Comparison of ENCODE assay signal across 12 cellular contexts in the genomic region with DNA sequence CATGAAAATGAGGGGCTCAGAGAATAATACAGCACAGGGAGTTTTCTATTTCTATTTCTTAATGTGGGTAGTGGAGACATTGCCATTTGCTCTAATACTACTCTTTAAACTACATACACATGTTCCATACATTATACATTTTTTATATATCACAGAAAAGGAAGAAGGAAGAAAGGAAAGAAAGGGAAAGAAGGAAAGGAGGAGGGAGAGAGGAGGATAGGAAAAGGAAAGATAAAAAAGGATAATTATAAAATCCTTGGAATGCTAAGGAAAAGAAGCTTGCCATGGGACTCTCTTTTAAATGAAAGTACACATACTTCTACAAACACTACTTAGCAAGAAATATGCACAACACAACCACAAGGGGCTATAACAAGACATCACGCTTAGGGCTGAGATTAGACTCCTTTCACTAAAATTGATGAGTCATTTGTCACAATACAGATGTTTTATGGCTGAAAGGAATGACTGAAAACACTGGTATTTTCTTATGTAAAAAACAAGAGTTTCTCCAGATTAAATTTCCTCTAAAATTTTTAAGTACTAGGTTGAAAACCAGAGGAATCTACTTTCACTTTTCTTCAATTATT.
DNase-seq lines count a peak whose midpoint lies in the region; ATAC-seq, FAIRE-seq and TF ChIP-seq lines count a peak whose summit lies in the region.
"Had no signal": no experiment of that assay in that cellular context is flagged by ENCODE, and none has a peak within 500 bp of the region (broad histone marks: within the 10 kb centered on the region; RNA-seq: fewer than 3 reads in every experiment).

No MANE protein-coding gene starts in this region.

- FAIRE-seq in K562 (lab: Jason Lieb, UNC) = peak; percentile 81
- FAIRE-seq: colon, kidney had no signal

- H2AFZ ChIP-seq in K562 (ENCODE audit: low read depth, low read length) = no peak overlapping the region

- no peaks in the 10 kb centered on the region for H3K9me1 ChIP-seq in K562 (ENCODE audit: control insufficient read depth, insufficient read depth, low read length)

- no peak overlapping the region for H3K27ac ChIP-seq in K562 (ENCODE audit: extremely low read depth, low read depth, low read length)

- BruUV-seq in K562 (replicated peaks; lab: Mats Ljungman, UMichigan) = no TSS peak

- 0% methylated on average over 1 of the region's 1 CpG for WGBS in K562 (ENCODE audit: insufficient coverage, low coverage, missing lambda C conversion rate)

- no peaks in the 10 kb centered on the region for H3K4me1 Mint-ChIP-seq in T-cell

- no peak overlapping the region for H3K4me3 ChIP-seq in K562

- no peak overlapping the region for H3K4me3 Mint-ChIP-seq in T-cell
- H3K4me3 Mint-ChIP-seq: stimulated activated memory B cell treated with anti-CD40 and anti-IgM and Interleukin-4, amounts not matched to agents 10 μg/mL and 1 μg/mL and 100 μg/mL, for 72 hours had no signal

- TF ChIP-seq CTCF in K562 (IDR thresholded peaks at IDR 0.05 in 2 of 3, conservative IDR thresholded peaks at IDR 0.05 in 1 of 3; ENCODE audit: insufficient read depth in 2 of 3, low read depth in 1 of 3, low read length in 3 of 3) = peak in 2 of 3 experiments; percentile 45 to 52; a peak in 3 of 6 replicates

- no peak overlapping the region for H3K27ac Mint-ChIP-seq in T-cell
- H3K27ac Mint-ChIP-seq: stimulated activated memory B cell treated with anti-CD40 and anti-IgM and Interleukin-4, amounts not matched to agents 10 μg/mL and 1 μg/mL and 100 μg/mL, for 72 hours had no signal

- DNase-seq in Daoy (ENCODE audit: low read depth) (peak; percentile 49), KBM-7 (peak; percentile 24), K562 (ENCODE audit: extremely low read depth in 1 of 4, low spot score in 3 of 4) (peak; percentile 60 to 76 (median 64)), myocyte (ENCODE audit: low read depth) (peak; percentile 62), pons (ENCODE audit: low spot score) (no peak), T-cell (no peak)
- DNase-seq: kidney had no signal

- ATAC-seq in K562 = peak; percentile 96
- no peak for ATAC-seq in GM19328 (IDR thresholded peaks at IDR 0.05; ENCODE audit: unreplicated experiment)
- ATAC-seq in T-cell (replicated peaks in 1 of 4) = no peak
- no peak for ATAC-seq in GM18519 (IDR thresholded peaks at IDR 0.05; ENCODE audit: low FRiP score, unreplicated experiment)
- ATAC-seq: sciatic nerve; stimulated activated memory B cell treated with anti-CD40 and anti-IgM and Interleukin-4, amounts not matched to agents 10 μg/mL and 1 μg/mL and 100 μg/mL, for 72 hours had no signal

- POLR2A ChIA-PET in K562 (lab: Yijun Ruan, JAX) = no interaction called here
- POLR2A ChIA-PET in T-cell (lab: Charles Lee) = no interaction called here

- no peak for TF ChIP-seq POLR2A in K562 (conservative IDR thresholded peaks at IDR 0.05)

- TF ChIP-seq RAD21 in K562 (CRISPR knock-in tag; conservative IDR thresholded peaks at IDR 0.05 in 1 of 2, IDR thresholded peaks at IDR 0.05 in 1 of 2) = peak; percentile 32 to 42; a peak in 2 of 4 replicates

- no peak overlapping the region for H3K9ac ChIP-seq in K562 (ENCODE audit: insufficient read depth in 1 of 2, low read depth in 2 of 2, low read length in 2 of 2)

- no peaks in the 10 kb centered on the region for H3K9me3 ChIP-seq in K562 (replicated peaks; ENCODE audit: control insufficient read depth, insufficient read depth, low read depth, low read length)

- no peaks in the 10 kb centered on the region for H3K27me3 Mint-ChIP-seq in T-cell
- H3K27me3 Mint-ChIP-seq: stimulated activated memory B cell treated with anti-CD40 and anti-IgM and Interleukin-4, amounts not matched to agents 10 μg/mL and 1 μg/mL and 100 μg/mL, for 72 hours had no signal

- in situ Hi-C loops in KBM-7 (cut with MboI; ENCODE audit: low pct_unique_long_range_greater_than_20kb, low sequenced_read_pairs) (no loop called here), K562 (cut with MboI) (no loop called here)

- no peaks in the 10 kb centered on the region for H4K20me1 ChIP-seq in K562 (replicated peaks; ENCODE audit: control insufficient read depth, insufficient read depth, low read length)

- no peak overlapping the region for H3K4me2 ChIP-seq in K562 (ENCODE audit: insufficient read depth, low read length)

- H3K4me1 ChIP-seq in K562 (replicated peaks in 1 of 2; ENCODE audit: control insufficient read depth in 2 of 2, insufficient read depth in 2 of 2, low read length in 2 of 2) = peaks cover 0 to 6% of the 10 kb centered on the region in 2 experiments; a peak in 2 of 5 replicates

- TF ChIP-seq EP300 in K562 (IDR thresholded peaks at IDR 0.05; ENCODE audit: low read length) = peak; percentile 38; the same call in 1 of the 2 replicates

- peaks cover 3% of the 10 kb centered on the region; the same call in 1 of the 3 replicates for H3K79me2 ChIP-seq in K562 (ENCODE audit: control insufficient read depth, insufficient read depth, low read length)

- H3K36me3 ChIP-seq in K562 (ENCODE audit: control insufficient read depth, insufficient read depth, low read length) = no peaks in the 10 kb centered on the region

- peaks cover 31% of the 10 kb centered on the region for H3K36me3 Mint-ChIP-seq in T-cell

- intact Hi-C loops in K562 (cut with micrococcal nuclease) = loop anchor here (10.0 kb wide), 1 partner anchor 124 kb away; no protein-coding TSS in a partner anchor

- H3K27me3 ChIP-seq in K562 (ENCODE audit: control insufficient read depth in 2 of 2, insufficient read depth in 2 of 2, low read length in 2 of 2) = no peaks in the 10 kb centered on the region

- CTCF ChIA-PET in K562 (lab: Yijun Ruan, JAX; ENCODE audit: low intra/inter-chr PET ratio) (no interaction called here), T-cell (lab: Charles Lee) (no interaction called here)

- H3K9me3 Mint-ChIP-seq in T-cell = no peaks in the 10 kb centered on the region
- H3K9me3 Mint-ChIP-seq: stimulated activated memory B cell treated with anti-CD40 and anti-IgM and Interleukin-4, amounts not matched to agents 10 μg/mL and 1 μg/mL and 100 μg/mL, for 72 hours had no signal

TF ChIP-seq in K562, 482 proteins besides CTCF, POLR2A, EP300 and RAD21 (continues in another document):
- TF ChIP-seq CXXC5 (CRISPR knock-in tag; IDR thresholded peaks at IDR 0.05) (0 out of 2 replicates have a peak, but pooled peaks have one; percentile 20), KLF13 (tag; IDR thresholded peaks at IDR 0.05; ENCODE audit: borderline replicate concordance, low read depth) (no peak), NFE2 (IDR thresholded peaks at IDR 0.05; ENCODE audit: low read depth) (peak; percentile 95), JUN (IDR thresholded peaks at IDR 0.05; ENCODE audit: borderline replicate concordance, low read depth, low read length) (peak; percentile 58; the same call in 1 of the 2 replicates), JUN (CRISPR knock-in tag; IDR thresholded peaks at IDR 0.05; ENCODE audit: borderline replicate concordance) (no peak), PHF8 (IDR thresholded peaks at IDR 0.05; ENCODE audit: borderline replicate concordance, low read length) (no peak), KDM1A (IDR thresholded peaks at IDR 0.05) (peak in 1 of 2 experiments; percentile 39; a peak in 1 of 4 replicates), MAFG (tag; conservative IDR thresholded peaks at IDR 0.05) (peak; percentile 99), TRIM24 (IDR thresholded peaks at IDR 0.05) (0 out of 4 replicates have a peak, but pooled peaks of 1 of the 2 experiments have one; percentile 17), RAD51 (IDR thresholded peaks at IDR 0.05; ENCODE audit: borderline replicate concordance, low read depth) (0 out of 2 replicates have a peak, but pooled peaks have one; percentile 34), RCOR1 (IDR thresholded peaks at IDR 0.05; ENCODE audit: borderline replicate concordance in 1 of 2, low read depth in 2 of 2, low read length in 2 of 2) (peak in 1 of 2 experiments; percentile 61; a peak in 1 of 4 replicates), EP400 (IDR thresholded peaks at IDR 0.05) (0 out of 2 replicates have a peak, but pooled peaks have one; percentile 29)
- TF ChIP-seq, protein P1, sequence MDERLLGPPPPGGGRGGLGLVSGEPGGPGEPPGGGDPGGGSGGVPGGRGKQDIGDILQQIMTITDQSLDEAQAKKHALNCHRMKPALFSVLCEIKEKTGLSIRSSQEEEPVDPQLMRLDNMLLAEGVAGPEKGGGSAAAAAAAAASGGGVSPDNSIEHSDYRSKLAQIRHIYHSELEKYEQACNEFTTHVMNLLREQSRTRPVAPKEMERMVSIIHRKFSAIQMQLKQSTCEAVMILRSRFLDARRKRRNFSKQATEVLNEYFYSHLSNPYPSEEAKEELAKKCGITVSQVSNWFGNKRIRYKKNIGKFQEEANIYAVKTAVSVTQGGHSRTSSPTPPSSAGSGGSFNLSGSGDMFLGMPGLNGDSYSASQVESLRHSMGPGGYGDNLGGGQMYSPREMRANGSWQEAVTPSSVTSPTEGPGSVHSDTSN (CRISPR knock-in tag; IDR thresholded peaks at IDR 0.05; ENCODE audit: low read depth) = no peak
- TF ChIP-seq, protein P1 (tag; conservative IDR thresholded peaks at IDR 0.05; ENCODE audit: low read depth) = peak; percentile 92

Comparison
In these comparisons a context has a peak if more than half of its experiments do, and no peak if none do; other contexts are left out.
1. DNase-seq: peak in Daoy (single experiment), KBM-7 (single experiment), K562 (4 of 4) and myocyte (single experiment); none in pons (single experiment) and T-cell (0 of 34).